ENCODE assay signal across 22 cellular contexts in the genomic region with DNA sequence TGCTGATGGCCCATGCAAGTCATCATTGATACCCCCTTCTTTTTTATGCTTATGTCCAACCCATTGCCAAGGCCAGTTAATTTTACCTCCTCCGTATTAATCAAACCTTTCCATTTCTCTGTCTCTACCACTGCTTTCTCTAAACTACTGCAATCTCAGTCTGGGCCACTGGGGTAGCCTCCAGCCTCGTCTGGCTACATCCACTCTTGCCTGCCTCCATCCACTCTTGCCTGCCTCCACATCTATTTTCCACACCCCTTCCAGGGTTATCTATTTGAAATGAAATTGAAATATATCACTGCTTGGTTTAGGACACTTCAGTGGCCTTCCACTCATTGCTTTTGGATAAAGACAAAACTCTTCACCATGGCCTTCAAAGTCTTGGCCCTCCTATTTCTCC.
"Had no signal": no experiment of that assay in that cellular context is flagged by ENCODE, and none has a peak within 500 bp of the region (broad histone marks: within the 10 kb centered on the region; RNA-seq: fewer than 3 reads in every experiment).

No MANE protein-coding gene starts in this region.

- H3K27ac Mint-ChIP-seq: activated CD8-positive, alpha-beta memory T cell treated with anti-CD3 and anti-CD28 coated beads, Interleukin-2, amount 10 ng/mL, durations not matched to agents 7 days and 5 days; activated naive CD4-positive, alpha-beta T cell treated with anti-CD3 and anti-CD28 coated beads, Interleukin-2, amount 50 U/mL, for 24 hours; activated T-cell treated with anti-CD3 and anti-CD28 coated beads, Interleukin-2, amount 50 U/mL, for 24 hours; activated T-helper 1 cell treated with anti-CD3 and anti-CD28 coated beads, Interleukin-12 subunit alpha, Interleukin-12 subunit beta, Interleukin-2, Interleukin-4 antibody, amounts not matched to agents 30 ng/mL and 10 ng/mL and 1 ng/mL, durations not matched to agents 14 hours and 24 hours and 36 hours; T-helper 1 cell treated with Interleukin-12 subunit alpha and Interleukin-12 subunit beta and Interleukin-4 antibody, amounts not matched to agents 30 μg/mL and 1 μg/mL, for 36 hours had no signal

- H3K36me3 Mint-ChIP-seq: activated CD8-positive, alpha-beta memory T cell treated with anti-CD3 and anti-CD28 coated beads, Interleukin-2, amount 10 ng/mL, durations not matched to agents 7 days and 5 days; activated naive CD4-positive, alpha-beta T cell treated with anti-CD3 and anti-CD28 coated beads, Interleukin-2, amount 50 U/mL, for 24 hours had no signal

- H3K4me3 ChIP-seq: MG63, PC-9 had no signal

- ATAC-seq: activated CD8-positive, alpha-beta memory T cell treated with anti-CD3 and anti-CD28 coated beads, Interleukin-2, amount 10 ng/mL, durations not matched to agents 7 days and 5 days had no signal

- H3K36me3 ChIP-seq: MG63 had no signal

- H3K4me1 Mint-ChIP-seq: activated CD8-positive, alpha-beta memory T cell treated with anti-CD3 and anti-CD28 coated beads, Interleukin-2, amount 10 ng/mL, durations not matched to agents 7 days and 5 days; activated naive CD4-positive, alpha-beta T cell treated with anti-CD3 and anti-CD28 coated beads, Interleukin-2, amount 50 U/mL, for 24 hours had no signal

- H3K27ac ChIP-seq: PC-9 had no signal

- H3K4me2 ChIP-seq: PC-9 had no signal

- DNase-seq: activated CD4-positive, alpha-beta T cell treated with anti-CD3 and anti-CD28 coated beads for 48 hours; activated CD4-positive, alpha-beta T cell treated with anti-CD3 and anti-CD28 coated beads, Interleukin-2, amount 50 U/mL, for 4 hours; activated CD4-positive, CD25-positive, alpha-beta regulatory T cell treated with anti-CD3 and anti-CD28 coated beads, Interleukin-2, amount 50 U/mL, for 72 hours; activated CD8-positive, alpha-beta memory T cell treated with anti-CD3 and anti-CD28 coated beads, Interleukin-2, amount 10 ng/mL, durations not matched to agents 7 days and 5 days; activated effector memory CD4-positive, alpha-beta T cell treated with Interleukin-2 at 50 U/mL for 16 hours; activated naive CD4-positive, alpha-beta T cell; activated T-cell treated with anti-CD3 and anti-CD28 coated beads, Interleukin-2, amount 50 U/mL, for 24 hours; aorta; central memory CD4-positive, alpha-beta T cell; MG63; MV-4-11; NCI-H1105 treated with DMSO at 0.1 percent for 48 hours; NCI-H1436 treated with DMSO at 0.1 percent for 48 hours; NCI-H187; NCI-H2081; NCI-H446; NCI-H524; PC-9; SHP77 treated with DMSO at 0.1 percent for 48 hours had no signal

- H3K4me3 Mint-ChIP-seq: activated CD8-positive, alpha-beta memory T cell treated with anti-CD3 and anti-CD28 coated beads, Interleukin-2, amount 10 ng/mL, durations not matched to agents 7 days and 5 days; activated naive CD4-positive, alpha-beta T cell treated with anti-CD3 and anti-CD28 coated beads, Interleukin-2, amount 50 U/mL, for 24 hours; activated T-cell treated with anti-CD3 and anti-CD28 coated beads, Interleukin-2, amount 50 U/mL, for 24 hours; activated T-helper 1 cell treated with anti-CD3 and anti-CD28 coated beads, Interleukin-12 subunit alpha, Interleukin-12 subunit beta, Interleukin-2, Interleukin-4 antibody, amounts not matched to agents 30 ng/mL and 10 ng/mL and 1 ng/mL, durations not matched to agents 14 hours and 24 hours and 36 hours; T-helper 1 cell treated with Interleukin-12 subunit alpha and Interleukin-12 subunit beta and Interleukin-4 antibody, amounts not matched to agents 30 μg/mL and 1 μg/mL, for 36 hours had no signal

- H3K27me3 ChIP-seq: MG63 had no signal

- H3K27me3 Mint-ChIP-seq: activated CD8-positive, alpha-beta memory T cell treated with anti-CD3 and anti-CD28 coated beads, Interleukin-2, amount 10 ng/mL, durations not matched to agents 7 days and 5 days; activated T-cell treated with anti-CD3 and anti-CD28 coated beads, Interleukin-2, amount 50 U/mL, for 24 hours had no signal

- H3K9me3 Mint-ChIP-seq: activated naive CD4-positive, alpha-beta T cell treated with anti-CD3 and anti-CD28 coated beads, Interleukin-2, amount 50 U/mL, for 24 hours; T-helper 1 cell treated with Interleukin-12 subunit alpha and Interleukin-12 subunit beta and Interleukin-4 antibody, amounts not matched to agents 30 μg/mL and 1 μg/mL, for 36 hours had no signal
